1 cellular context compared by ENCODE assay signal in the genomic region with DNA sequence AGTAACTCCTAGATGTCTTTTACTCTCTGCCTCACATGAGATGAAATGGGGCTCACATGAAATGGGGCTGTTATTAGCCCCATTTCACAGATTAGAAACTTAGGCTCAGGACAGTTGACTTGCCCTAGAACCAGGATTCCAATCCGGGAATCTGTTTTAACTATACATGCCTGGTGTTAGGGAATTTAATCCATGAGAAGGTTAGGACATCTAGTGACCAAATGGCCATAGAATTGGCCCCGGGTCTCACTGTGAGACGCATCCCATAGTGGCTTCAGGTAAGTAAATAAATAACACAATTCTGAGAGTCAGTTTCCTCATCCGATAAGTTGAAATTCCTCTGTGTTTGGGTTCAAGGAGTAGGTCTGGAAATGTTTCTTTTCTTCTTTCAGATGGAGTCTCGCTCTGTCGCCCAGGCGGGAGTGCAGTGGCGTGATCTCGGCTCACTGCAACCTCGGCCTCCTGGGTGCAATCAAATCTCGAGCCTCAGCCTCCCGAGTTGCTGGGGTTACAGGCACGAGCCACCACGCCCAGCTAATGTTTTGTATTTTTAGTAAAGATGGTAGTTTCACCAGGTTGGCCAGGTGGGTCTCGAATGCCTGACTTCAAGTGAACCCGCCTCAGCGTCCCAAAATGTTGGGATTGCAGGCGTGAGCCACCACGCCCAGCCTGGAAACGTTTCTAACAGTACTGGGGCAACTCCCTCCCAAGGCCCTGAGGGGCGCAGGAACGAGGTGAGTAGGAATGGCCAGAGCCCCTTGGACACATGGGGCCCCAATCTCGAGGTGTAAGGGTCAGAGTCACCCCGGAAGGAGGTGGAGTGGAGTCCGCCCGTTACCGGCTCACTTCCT.
A peak's percentile ranks its signal among the peaks of the same experiment; 100 is the strongest.
TF ChIP-seq lines count a peak whose summit lies in the region.

No MANE protein-coding gene starts in this region.

TF ChIP-seq in K562, 482 proteins besides CTCF, POLR2A, EP300 and RAD21 (continued from another document and continues in another):
- TF ChIP-seq PKNOX1 (IDR thresholded peaks at IDR 0.05) = no peak
- TF ChIP-seq, protein P1, sequence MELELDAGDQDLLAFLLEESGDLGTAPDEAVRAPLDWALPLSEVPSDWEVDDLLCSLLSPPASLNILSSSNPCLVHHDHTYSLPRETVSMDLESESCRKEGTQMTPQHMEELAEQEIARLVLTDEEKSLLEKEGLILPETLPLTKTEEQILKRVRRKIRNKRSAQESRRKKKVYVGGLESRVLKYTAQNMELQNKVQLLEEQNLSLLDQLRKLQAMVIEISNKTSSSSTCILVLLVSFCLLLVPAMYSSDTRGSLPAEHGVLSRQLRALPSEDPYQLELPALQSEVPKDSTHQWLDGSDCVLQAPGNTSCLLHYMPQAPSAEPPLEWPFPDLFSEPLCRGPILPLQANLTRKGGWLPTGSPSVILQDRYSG (tag; conservative IDR thresholded peaks at IDR 0.05; ENCODE audit: low read depth) = no peak
- TF ChIP-seq ZC3H8 (IDR thresholded peaks at IDR 0.05) = no peak
- TF ChIP-seq ZNF561 (CRISPR knock-in tag; conservative IDR thresholded peaks at IDR 0.05) = no peak
- TF ChIP-seq ZNF197 (CRISPR knock-in tag; IDR thresholded peaks at IDR 0.05; ENCODE audit: low read depth) = 0 out of 2 replicates have a peak, but pooled peaks have one; percentile 11
- TF ChIP-seq FOSL1 (tag; conservative IDR thresholded peaks at IDR 0.05) = 0 out of 2 replicates have a peak, but pooled peaks have one; percentile 22
- TF ChIP-seq, protein P2, sequence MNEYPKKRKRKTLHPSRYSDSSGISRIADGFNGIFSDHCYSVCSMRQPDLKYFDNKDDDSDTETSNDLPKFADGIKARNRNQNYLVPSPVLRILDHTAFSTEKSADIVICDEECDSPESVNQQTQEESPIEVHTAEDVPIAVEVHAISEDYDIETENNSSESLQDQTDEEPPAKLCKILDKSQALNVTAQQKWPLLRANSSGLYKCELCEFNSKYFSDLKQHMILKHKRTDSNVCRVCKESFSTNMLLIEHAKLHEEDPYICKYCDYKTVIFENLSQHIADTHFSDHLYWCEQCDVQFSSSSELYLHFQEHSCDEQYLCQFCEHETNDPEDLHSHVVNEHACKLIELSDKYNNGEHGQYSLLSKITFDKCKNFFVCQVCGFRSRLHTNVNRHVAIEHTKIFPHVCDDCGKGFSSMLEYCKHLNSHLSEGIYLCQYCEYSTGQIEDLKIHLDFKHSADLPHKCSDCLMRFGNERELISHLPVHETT (CRISPR knock-in tag; conservative IDR thresholded peaks at IDR 0.05 in 1 of 2, IDR thresholded peaks at IDR 0.05 in 1 of 2) = 0 out of 4 replicates have a peak, but pooled peaks of 1 of the 2 experiments have one; percentile 25
- TF ChIP-seq, protein P3, sequence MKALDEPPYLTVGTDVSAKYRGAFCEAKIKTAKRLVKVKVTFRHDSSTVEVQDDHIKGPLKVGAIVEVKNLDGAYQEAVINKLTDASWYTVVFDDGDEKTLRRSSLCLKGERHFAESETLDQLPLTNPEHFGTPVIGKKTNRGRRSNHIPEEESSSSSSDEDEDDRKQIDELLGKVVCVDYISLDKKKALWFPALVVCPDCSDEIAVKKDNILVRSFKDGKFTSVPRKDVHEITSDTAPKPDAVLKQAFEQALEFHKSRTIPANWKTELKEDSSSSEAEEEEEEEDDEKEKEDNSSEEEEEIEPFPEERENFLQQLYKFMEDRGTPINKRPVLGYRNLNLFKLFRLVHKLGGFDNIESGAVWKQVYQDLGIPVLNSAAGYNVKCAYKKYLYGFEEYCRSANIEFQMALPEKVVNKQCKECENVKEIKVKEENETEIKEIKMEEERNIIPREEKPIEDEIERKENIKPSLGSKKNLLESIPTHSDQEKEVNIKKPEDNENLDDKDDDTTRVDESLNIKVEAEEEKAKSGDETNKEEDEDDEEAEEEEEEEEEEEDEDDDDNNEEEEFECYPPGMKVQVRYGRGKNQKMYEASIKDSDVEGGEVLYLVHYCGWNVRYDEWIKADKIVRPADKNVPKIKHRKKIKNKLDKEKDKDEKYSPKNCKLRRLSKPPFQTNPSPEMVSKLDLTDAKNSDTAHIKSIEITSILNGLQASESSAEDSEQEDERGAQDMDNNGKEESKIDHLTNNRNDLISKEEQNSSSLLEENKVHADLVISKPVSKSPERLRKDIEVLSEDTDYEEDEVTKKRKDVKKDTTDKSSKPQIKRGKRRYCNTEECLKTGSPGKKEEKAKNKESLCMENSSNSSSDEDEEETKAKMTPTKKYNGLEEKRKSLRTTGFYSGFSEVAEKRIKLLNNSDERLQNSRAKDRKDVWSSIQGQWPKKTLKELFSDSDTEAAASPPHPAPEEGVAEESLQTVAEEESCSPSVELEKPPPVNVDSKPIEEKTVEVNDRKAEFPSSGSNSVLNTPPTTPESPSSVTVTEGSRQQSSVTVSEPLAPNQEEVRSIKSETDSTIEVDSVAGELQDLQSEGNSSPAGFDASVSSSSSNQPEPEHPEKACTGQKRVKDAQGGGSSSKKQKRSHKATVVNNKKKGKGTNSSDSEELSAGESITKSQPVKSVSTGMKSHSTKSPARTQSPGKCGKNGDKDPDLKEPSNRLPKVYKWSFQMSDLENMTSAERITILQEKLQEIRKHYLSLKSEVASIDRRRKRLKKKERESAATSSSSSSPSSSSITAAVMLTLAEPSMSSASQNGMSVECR (CRISPR knock-in tag; IDR thresholded peaks at IDR 0.05) = 0 out of 2 replicates have a peak, but pooled peaks have one; percentile 50
- no peak for TF ChIP-seq HSF4 (CRISPR knock-in tag; IDR thresholded peaks at IDR 0.05; ENCODE audit: borderline replicate concordance)
- TF ChIP-seq, protein P4, sequence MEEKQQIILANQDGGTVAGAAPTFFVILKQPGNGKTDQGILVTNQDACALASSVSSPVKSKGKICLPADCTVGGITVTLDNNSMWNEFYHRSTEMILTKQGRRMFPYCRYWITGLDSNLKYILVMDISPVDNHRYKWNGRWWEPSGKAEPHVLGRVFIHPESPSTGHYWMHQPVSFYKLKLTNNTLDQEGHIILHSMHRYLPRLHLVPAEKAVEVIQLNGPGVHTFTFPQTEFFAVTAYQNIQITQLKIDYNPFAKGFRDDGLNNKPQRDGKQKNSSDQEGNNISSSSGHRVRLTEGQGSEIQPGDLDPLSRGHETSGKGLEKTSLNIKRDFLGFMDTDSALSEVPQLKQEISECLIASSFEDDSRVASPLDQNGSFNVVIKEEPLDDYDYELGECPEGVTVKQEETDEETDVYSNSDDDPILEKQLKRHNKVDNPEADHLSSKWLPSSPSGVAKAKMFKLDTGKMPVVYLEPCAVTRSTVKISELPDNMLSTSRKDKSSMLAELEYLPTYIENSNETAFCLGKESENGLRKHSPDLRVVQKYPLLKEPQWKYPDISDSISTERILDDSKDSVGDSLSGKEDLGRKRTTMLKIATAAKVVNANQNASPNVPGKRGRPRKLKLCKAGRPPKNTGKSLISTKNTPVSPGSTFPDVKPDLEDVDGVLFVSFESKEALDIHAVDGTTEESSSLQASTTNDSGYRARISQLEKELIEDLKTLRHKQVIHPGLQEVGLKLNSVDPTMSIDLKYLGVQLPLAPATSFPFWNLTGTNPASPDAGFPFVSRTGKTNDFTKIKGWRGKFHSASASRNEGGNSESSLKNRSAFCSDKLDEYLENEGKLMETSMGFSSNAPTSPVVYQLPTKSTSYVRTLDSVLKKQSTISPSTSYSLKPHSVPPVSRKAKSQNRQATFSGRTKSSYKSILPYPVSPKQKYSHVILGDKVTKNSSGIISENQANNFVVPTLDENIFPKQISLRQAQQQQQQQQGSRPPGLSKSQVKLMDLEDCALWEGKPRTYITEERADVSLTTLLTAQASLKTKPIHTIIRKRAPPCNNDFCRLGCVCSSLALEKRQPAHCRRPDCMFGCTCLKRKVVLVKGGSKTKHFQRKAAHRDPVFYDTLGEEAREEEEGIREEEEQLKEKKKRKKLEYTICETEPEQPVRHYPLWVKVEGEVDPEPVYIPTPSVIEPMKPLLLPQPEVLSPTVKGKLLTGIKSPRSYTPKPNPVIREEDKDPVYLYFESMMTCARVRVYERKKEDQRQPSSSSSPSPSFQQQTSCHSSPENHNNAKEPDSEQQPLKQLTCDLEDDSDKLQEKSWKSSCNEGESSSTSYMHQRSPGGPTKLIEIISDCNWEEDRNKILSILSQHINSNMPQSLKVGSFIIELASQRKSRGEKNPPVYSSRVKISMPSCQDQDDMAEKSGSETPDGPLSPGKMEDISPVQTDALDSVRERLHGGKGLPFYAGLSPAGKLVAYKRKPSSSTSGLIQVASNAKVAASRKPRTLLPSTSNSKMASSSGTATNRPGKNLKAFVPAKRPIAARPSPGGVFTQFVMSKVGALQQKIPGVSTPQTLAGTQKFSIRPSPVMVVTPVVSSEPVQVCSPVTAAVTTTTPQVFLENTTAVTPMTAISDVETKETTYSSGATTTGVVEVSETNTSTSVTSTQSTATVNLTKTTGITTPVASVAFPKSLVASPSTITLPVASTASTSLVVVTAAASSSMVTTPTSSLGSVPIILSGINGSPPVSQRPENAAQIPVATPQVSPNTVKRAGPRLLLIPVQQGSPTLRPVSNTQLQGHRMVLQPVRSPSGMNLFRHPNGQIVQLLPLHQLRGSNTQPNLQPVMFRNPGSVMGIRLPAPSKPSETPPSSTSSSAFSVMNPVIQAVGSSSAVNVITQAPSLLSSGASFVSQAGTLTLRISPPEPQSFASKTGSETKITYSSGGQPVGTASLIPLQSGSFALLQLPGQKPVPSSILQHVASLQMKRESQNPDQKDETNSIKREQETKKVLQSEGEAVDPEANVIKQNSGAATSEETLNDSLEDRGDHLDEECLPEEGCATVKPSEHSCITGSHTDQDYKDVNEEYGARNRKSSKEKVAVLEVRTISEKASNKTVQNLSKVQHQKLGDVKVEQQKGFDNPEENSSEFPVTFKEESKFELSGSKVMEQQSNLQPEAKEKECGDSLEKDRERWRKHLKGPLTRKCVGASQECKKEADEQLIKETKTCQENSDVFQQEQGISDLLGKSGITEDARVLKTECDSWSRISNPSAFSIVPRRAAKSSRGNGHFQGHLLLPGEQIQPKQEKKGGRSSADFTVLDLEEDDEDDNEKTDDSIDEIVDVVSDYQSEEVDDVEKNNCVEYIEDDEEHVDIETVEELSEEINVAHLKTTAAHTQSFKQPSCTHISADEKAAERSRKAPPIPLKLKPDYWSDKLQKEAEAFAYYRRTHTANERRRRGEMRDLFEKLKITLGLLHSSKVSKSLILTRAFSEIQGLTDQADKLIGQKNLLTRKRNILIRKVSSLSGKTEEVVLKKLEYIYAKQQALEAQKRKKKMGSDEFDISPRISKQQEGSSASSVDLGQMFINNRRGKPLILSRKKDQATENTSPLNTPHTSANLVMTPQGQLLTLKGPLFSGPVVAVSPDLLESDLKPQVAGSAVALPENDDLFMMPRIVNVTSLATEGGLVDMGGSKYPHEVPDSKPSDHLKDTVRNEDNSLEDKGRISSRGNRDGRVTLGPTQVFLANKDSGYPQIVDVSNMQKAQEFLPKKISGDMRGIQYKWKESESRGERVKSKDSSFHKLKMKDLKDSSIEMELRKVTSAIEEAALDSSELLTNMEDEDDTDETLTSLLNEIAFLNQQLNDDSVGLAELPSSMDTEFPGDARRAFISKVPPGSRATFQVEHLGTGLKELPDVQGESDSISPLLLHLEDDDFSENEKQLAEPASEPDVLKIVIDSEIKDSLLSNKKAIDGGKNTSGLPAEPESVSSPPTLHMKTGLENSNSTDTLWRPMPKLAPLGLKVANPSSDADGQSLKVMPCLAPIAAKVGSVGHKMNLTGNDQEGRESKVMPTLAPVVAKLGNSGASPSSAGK (IDR thresholded peaks at IDR 0.05) = peak; percentile 91
- no peak for TF ChIP-seq POU5F1 (IDR thresholded peaks at IDR 0.05; ENCODE audit: borderline replicate concordance, low read depth, low read length, partially characterized antibody)
- TF ChIP-seq PHB2 (IDR thresholded peaks at IDR 0.05; ENCODE audit: low read depth) = no peak; the same call in 1 of the 2 replicates
- TF ChIP-seq TAF7 (tag; IDR thresholded peaks at IDR 0.05) = no peak
- peak; percentile 77 for TF ChIP-seq ZNF584 (CRISPR knock-in tag; IDR thresholded peaks at IDR 0.05; ENCODE audit: low read depth)
- no peak for TF ChIP-seq HMBOX1 (IDR thresholded peaks at IDR 0.05)
- no peak for TF ChIP-seq RBM17 (IDR thresholded peaks at IDR 0.05; ENCODE audit: borderline replicate concordance, low read depth, low read length)
- TF ChIP-seq ZNF609 (CRISPR knock-in tag; IDR thresholded peaks at IDR 0.05; ENCODE audit: borderline replicate concordance) = 0 out of 2 replicates have a peak, but pooled peaks have one; percentile 78
- TF ChIP-seq ZC3H4 (CRISPR knock-in tag; IDR thresholded peaks at IDR 0.05; ENCODE audit: borderline replicate concordance) = 0 out of 2 replicates have a peak, but pooled peaks have one; percentile 44
